In the genomic region with DNA sequence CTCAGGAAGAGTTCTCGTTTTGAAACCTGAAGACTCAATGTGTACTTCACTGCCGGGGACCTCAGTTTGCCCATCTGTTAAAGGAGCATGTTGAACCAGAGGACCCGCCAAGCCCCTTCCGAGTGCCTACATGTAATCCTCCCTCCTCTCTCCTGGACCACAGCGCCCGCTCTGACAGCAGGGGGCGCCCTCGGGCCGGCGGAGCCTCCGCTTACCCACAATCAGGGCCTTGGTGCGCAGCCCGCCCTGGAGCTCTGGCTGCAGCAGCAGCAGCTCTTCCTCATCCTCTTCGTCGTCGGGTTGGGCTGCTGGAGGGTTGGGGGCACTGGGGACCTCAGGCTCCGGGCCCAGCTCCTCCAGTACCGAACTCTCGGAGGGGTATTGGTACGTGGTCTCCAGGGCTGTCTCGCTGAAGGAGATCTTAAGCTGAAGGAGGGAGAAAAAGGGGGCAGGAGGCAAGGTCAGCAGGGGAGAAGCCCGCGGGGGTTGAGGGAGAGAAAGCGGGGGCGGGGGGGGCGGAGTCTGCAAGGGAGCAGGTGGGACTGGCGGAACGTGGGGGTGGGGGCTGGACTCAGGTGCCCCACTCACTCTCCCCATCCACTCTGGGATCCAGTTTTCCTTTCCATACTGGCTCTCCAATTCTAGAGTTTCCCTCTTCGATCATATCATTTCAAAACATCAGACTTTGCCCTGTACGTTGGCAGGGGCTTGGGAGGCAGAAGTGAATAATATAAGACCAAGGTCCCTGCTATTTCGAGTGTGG, we compare ENCODE assay signal across 8 cellular contexts. TPM values are rescaled to one million over a fixed set of nuclear protein-coding genes. Genes with fewer than 3 reads are reported as not detected.
DNase-seq lines count a peak whose midpoint lies in the region; ATAC-seq and TF ChIP-seq lines count a peak whose summit lies in the region.

No MANE protein-coding gene starts in this region.

- ATAC-seq in activated naive CD8-positive, alpha-beta T cell treated with anti-CD3 and anti-CD28 coated beads, Interleukin-2, amount 10 ng/mL, durations not matched to agents 7 days and 5 days (ENCODE audit: low read depth), result peak; percentile 42

- POLR2A ChIA-PET in activated naive CD8-positive, alpha-beta T cell treated with anti-CD3 and anti-CD28 coated beads, Interleukin-2, amount 10 ng/mL, durations not matched to agents 7 days and 5 days (lab: Charles Lee), result interaction anchor here (0.7 to 16.6 kb wide), 16 partner anchors 9 to 199 kb away, joined by 3 to 512 read pairs (median 5); partner anchors contain the start of genes ATAT1, MDC1, MRPS18B and NRM

- no peaks in the 10 kb centered on the region for H3K9me3 Mint-ChIP-seq in activated naive CD8-positive, alpha-beta T cell treated with anti-CD3 and anti-CD28 coated beads, Interleukin-2, amount 10 ng/mL, durations not matched to agents 7 days and 5 days

- H4K20me1 ChIP-seq in SU-DHL-6 (ENCODE audit: low read depth, low read length), result no peaks in the 10 kb centered on the region

- H3K9me3 ChIP-seq in MG63, result no peaks in the 10 kb centered on the region
- no peaks in the 10 kb centered on the region for H3K9me3 ChIP-seq in SU-DHL-6 (ENCODE audit: insufficient read depth, low read length)
- no peaks in the 10 kb centered on the region for H3K9me3 ChIP-seq in cardiac muscle cell (ENCODE audit: low read depth)
- no peaks in the 10 kb centered on the region for H3K9me3 ChIP-seq in transverse colon

- no peaks in the 10 kb centered on the region for H3K27me3 ChIP-seq in MG63
- no peaks in the 10 kb centered on the region for H3K27me3 ChIP-seq in SU-DHL-6 (ENCODE audit: low read length)
- H3K27me3 ChIP-seq in cardiac muscle cell, result no peaks in the 10 kb centered on the region
- H3K27me3 ChIP-seq in transverse colon, result no peaks in the 10 kb centered on the region

- TF ChIP-seq CTCF in SU-DHL-6 (IDR thresholded peaks at IDR 0.05; ENCODE audit: insufficient read depth, low read length, poor library complexity, severe bottlenecking) (peak; percentile 99), cardiac muscle cell (IDR thresholded peaks at IDR 0.05; ENCODE audit: low read depth, low read length) (peak; percentile 96), transverse colon (IDR thresholded peaks at IDR 0.05) (peak; percentile 96 to 99 (median 96))

- H3K36me3 Mint-ChIP-seq in activated naive CD8-positive, alpha-beta T cell treated with anti-CD3 and anti-CD28 coated beads, Interleukin-2, amount 10 ng/mL, durations not matched to agents 7 days and 5 days, result peaks cover 68% of the 10 kb centered on the region

- in situ Hi-C loops in transverse colon (cut with MboI; ENCODE audit: low pct_ligation_motif_present in 1 of 4, low pct_unique_long_range_greater_than_20kb in 1 of 4, low sequenced_read_pairs in 3 of 4), result loop anchor here in 3 of 4 donors (5.0 to 10.0 kb wide), 2 partner anchors 48 to 54 kb away; partner anchors contain the start of gene ATAT1 (in 1 of the 3)

- no peak overlapping the region for H2AFZ ChIP-seq in SU-DHL-6 (ENCODE audit: low read depth, low read length, severe bottlenecking)

- H3K4me1 ChIP-seq in cardiac muscle cell (ENCODE audit: low read depth) (peaks cover 27% of the 10 kb centered on the region), transverse colon (peaks cover 0 to 54% (median 32%) of the 10 kb centered on the region in 4 donors)

- peak overlapping the region; percentile 99 for H3K27ac Mint-ChIP-seq in activated naive CD8-positive, alpha-beta T cell treated with anti-CD3 and anti-CD28 coated beads, Interleukin-2, amount 10 ng/mL, durations not matched to agents 7 days and 5 days

- no peaks in the 10 kb centered on the region for H3K9me2 ChIP-seq in SU-DHL-6 (replicated peaks; ENCODE audit: insufficient read depth, low read length)

- H3F3A ChIP-seq in SU-DHL-6 (ENCODE audit: insufficient read depth), result peaks cover 61% of the 10 kb centered on the region

- H3K4me3 ChIP-seq in MG63, result no peak overlapping the region
- peak overlapping the region; percentile 40 for H3K4me3 ChIP-seq in SU-DHL-6 (ENCODE audit: insufficient read depth, low read length, poor library complexity, severe bottlenecking)
- no peak overlapping the region for H3K4me3 ChIP-seq in cardiac muscle cell
- peak overlapping the region in 1 of 4 donors; percentile 72 for H3K4me3 ChIP-seq in transverse colon

- DNase-seq in SIG-M5 treated with dmso at 0.1 percent for 504 hours (lab: John Stamatoyannopoulos, UW; ENCODE audit: unreplicated experiment) (peak; percentile 48), SIG-M5 (lab: John Stamatoyannopoulos, UW) (no peak), MG63 (peak; percentile 44), cardiac muscle cell (ENCODE audit: low read depth in 1 of 2, low spot score in 1 of 2) (peak; percentile 87), posterior cingulate gyrus (peak; percentile 75 to 98 (median 90)), transverse colon (peak; percentile 91)
- DNase-seq in activated naive CD8-positive, alpha-beta T cell treated with anti-CD3 and anti-CD28 coated beads, Interleukin-2, amount 10 ng/mL, durations not matched to agents 7 days and 5 days, result peak; percentile 98

- H3K27ac ChIP-seq in SU-DHL-6 (ENCODE audit: low read depth, low read length), result peak overlapping the region; percentile 82
- H3K27ac ChIP-seq in cardiac muscle cell, result peak overlapping the region; percentile 3
- peak overlapping the region; percentile 93 to 99 (median 96) for H3K27ac ChIP-seq in transverse colon

- H3K9ac ChIP-seq in SU-DHL-6 (ENCODE audit: low read length), result peak overlapping the region; percentile 59

- no peak for TF ChIP-seq EP300 in transverse colon (IDR thresholded peaks at IDR 0.05; ENCODE audit: low read depth)

- 4 to 6% methylated on average over 15 to 31 of the region's 31 CpGs for WGBS in transverse colon (ENCODE audit: low coverage in 1 of 2), 2 donors

- intact Hi-C loops in posterior cingulate gyrus (cut with DNase I) (loop anchor here (1.0 to 10.0 kb wide), 3 partner anchors 43 to 408 kb away; partner anchors contain the start of gene DDR1), transverse colon (cut with DNase I; ENCODE audit: low total_unique reads) (loop anchor here (1.0 to 10.0 kb wide), 3 partner anchors 43 to 1183 kb away; partner anchors contain the start of genes DDR1 and NEU1)

- peak overlapping the region; percentile 91 for H3K4me3 Mint-ChIP-seq in activated naive CD8-positive, alpha-beta T cell treated with anti-CD3 and anti-CD28 coated beads, Interleukin-2, amount 10 ng/mL, durations not matched to agents 7 days and 5 days

- H3K4me1 Mint-ChIP-seq in activated naive CD8-positive, alpha-beta T cell treated with anti-CD3 and anti-CD28 coated beads, Interleukin-2, amount 10 ng/mL, durations not matched to agents 7 days and 5 days, result peaks cover 24% of the 10 kb centered on the region

- TF ChIP-seq POLR2A in transverse colon (IDR thresholded peaks at IDR 0.05), result no peak

- H3K27me3 Mint-ChIP-seq in activated naive CD8-positive, alpha-beta T cell treated with anti-CD3 and anti-CD28 coated beads, Interleukin-2, amount 10 ng/mL, durations not matched to agents 7 days and 5 days, result no peaks in the 10 kb centered on the region

- H3K79me2 ChIP-seq in SU-DHL-6 (ENCODE audit: insufficient read depth, low read length), result peaks cover 52% of the 10 kb centered on the region

- H3K4me2 ChIP-seq in SU-DHL-6 (ENCODE audit: low read depth, low read length, poor library complexity, severe bottlenecking), result peak overlapping the region; percentile 92

- H3K36me3 ChIP-seq in MG63, result peaks cover 44% of the 10 kb centered on the region
- peaks cover 11% of the 10 kb centered on the region for H3K36me3 ChIP-seq in SU-DHL-6 (ENCODE audit: low read length)
- peaks cover 21% of the 10 kb centered on the region for H3K36me3 ChIP-seq in cardiac muscle cell
- H3K36me3 ChIP-seq in transverse colon, result peaks cover 0 to 12% (median 5%) of the 10 kb centered on the region in 4 donors

RNA-seq across cellular contexts. Expression of gene DHX16, which starts 6.3 kb away (rescaled TPM):
- 16.6 and 24.2 TPM in 2 replicates for total RNA-seq in MG63 (2014; rRNA removed; shearing (Covaris generic); ENCODE audit: low replicate concordance)
- 10 to 100 TPM; 42.9 to 44.2 TPM for total RNA-seq in activated naive CD8-positive, alpha-beta T cell treated with anti-CD3 and anti-CD28 coated beads, Interleukin-2, amount 10 ng/mL, durations not matched to agents 7 days and 5 days
- total RNA-seq in cardiac muscle cell (36.7 and 38.1 TPM in 2 replicates), transverse colon (100 to 1,000 TPM in 1 of 4 donors, 10 to 100 TPM in 3; 37.8 to 144 (median 41.3) TPM)
- polyA plus RNA-seq in cardiac muscle cell, result 27.8 and 36.2 TPM in 2 replicates

RNA-seq across cellular contexts. Expression of gene PPP1R18, which starts 7.3 kb away (rescaled TPM):
- 31.1 and 32.0 TPM in 2 replicates for total RNA-seq in MG63 (2014; rRNA removed; shearing (Covaris generic); ENCODE audit: low replicate concordance)
- total RNA-seq in activated naive CD8-positive, alpha-beta T cell treated with anti-CD3 and anti-CD28 coated beads, Interleukin-2, amount 10 ng/mL, durations not matched to agents 7 days and 5 days, result 100 to 1,000 TPM; 245 to 251 TPM
- total RNA-seq in cardiac muscle cell (25.7 and 43.5 TPM in 2 replicates), transverse colon (10 to 100 TPM; 11.5 to 46.0 (median 14.9) TPM)
- 9.9 and 13.0 TPM in 2 replicates for polyA plus RNA-seq in cardiac muscle cell

RNA-seq across cellular contexts. Expression of gene NRM, which starts 11.6 kb away (rescaled TPM):
- 0.25 and 3.4 TPM in 2 replicates for total RNA-seq in MG63 (2014; rRNA removed; shearing (Covaris generic); ENCODE audit: low replicate concordance)
- 10 to 100 TPM; 33.1 to 33.9 TPM for total RNA-seq in activated naive CD8-positive, alpha-beta T cell treated with anti-CD3 and anti-CD28 coated beads, Interleukin-2, amount 10 ng/mL, durations not matched to agents 7 days and 5 days
- 13.7 and 17.2 TPM in 2 replicates for total RNA-seq in cardiac muscle cell
- polyA plus RNA-seq in cardiac muscle cell, result 29.1 and 33.8 TPM in 2 replicates
- total RNA-seq in transverse colon, result 10 to 100 TPM in 1 of 4 donors, 1 to 10 TPM in 2, not detected in 1; 2.7 to 13.8 (median 2.7) TPM

RNA-seq across cellular contexts. Expression of gene C6orf136, which starts 32.2 kb away (rescaled TPM):
- 1.9 and 3.2 TPM in 2 replicates for total RNA-seq in MG63 (2014; rRNA removed; shearing (Covaris generic); ENCODE audit: low replicate concordance)
- 10 to 100 TPM; 33.5 to 34.3 TPM for total RNA-seq in activated naive CD8-positive, alpha-beta T cell treated with anti-CD3 and anti-CD28 coated beads, Interleukin-2, amount 10 ng/mL, durations not matched to agents 7 days and 5 days
- total RNA-seq in cardiac muscle cell (27.5 and 28.5 TPM in 2 replicates), transverse colon (100 to 1,000 TPM in 1 of 4 donors, 10 to 100 TPM in 3; 49.1 to 301 (median 63.5) TPM)
- 31.7 and 40.1 TPM in 2 replicates for polyA plus RNA-seq in cardiac muscle cell

RNA-seq across cellular contexts. Expression of gene MDC1, which starts 37.9 kb away (rescaled TPM):
- total RNA-seq in MG63 (2014; rRNA removed; shearing (Covaris generic); ENCODE audit: low replicate concordance), result 5.4 and 10.8 TPM in 2 replicates
- 10 to 100 TPM; 50.2 to 52.2 TPM for total RNA-seq in activated naive CD8-positive, alpha-beta T cell treated with anti-CD3 and anti-CD28 coated beads, Interleukin-2, amount 10 ng/mL, durations not matched to agents 7 days and 5 days
- 14.3 and 21.9 TPM in 2 replicates for total RNA-seq in cardiac muscle cell
- 30.0 and 44.1 TPM in 2 replicates for polyA plus RNA-seq in cardiac muscle cell
- total RNA-seq in transverse colon, result 10 to 100 TPM in 2 of 4 donors, 1 to 10 TPM in 2; 3.1 to 13.5 (median 9.7) TPM

Comparison
In these comparisons a context has a peak if more than half of its experiments do, and no peak if none do; other contexts are left out.
1. H3K27ac ChIP-seq: peak in every context shown above with its lines; median percentile 96 in transverse colon; 82 in SU-DHL-6; 3 in cardiac muscle cell.